In the genomic region with DNA sequence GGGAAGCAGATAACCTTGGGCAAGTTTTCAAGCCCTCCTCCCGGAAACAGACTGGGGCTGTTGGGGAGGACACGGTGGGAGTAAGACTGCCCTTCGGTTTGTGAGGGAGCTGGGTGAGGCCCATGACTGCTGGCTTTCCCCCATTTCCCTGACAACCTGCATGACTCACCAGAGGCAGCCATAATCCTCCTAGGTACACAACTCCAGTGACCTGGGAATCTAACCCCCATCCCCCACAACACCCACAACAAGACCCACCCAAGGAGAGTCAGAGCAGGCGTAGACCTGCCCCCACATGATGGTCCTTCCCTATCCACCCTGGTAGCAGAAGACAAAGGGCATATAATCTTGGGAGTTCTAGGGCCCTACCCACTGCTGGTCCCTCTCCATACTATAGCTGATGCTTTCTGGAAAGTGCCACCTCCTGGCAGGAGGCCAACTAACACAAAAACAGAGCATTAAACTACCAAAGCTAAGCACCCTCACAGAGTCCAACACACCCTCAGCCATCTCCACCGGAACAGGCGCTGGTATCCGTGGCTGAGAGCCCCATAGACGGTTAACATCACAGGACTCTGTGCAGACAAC, we compare ENCODE assay signal across 9 cellular contexts. TPM values are rescaled to one million over a fixed set of nuclear protein-coding genes. Genes with fewer than 3 reads are reported as not detected.
DNase-seq lines count a peak whose midpoint lies in the region; ATAC-seq and TF ChIP-seq lines count a peak whose summit lies in the region.
"Had no signal": no experiment of that assay in that cellular context is flagged by ENCODE, and none has a peak within 500 bp of the region (broad histone marks: within the 10 kb centered on the region; RNA-seq: fewer than 3 reads in every experiment).

No MANE protein-coding gene starts in this region.

- no peak for TF ChIP-seq CTCF in vagina (IDR thresholded peaks at IDR 0.05)

- peaks cover 53% of the 10 kb centered on the region for H3K4me1 ChIP-seq in vagina

- no peak overlapping the region for H3K4me3 ChIP-seq in vagina
- H3K4me3 ChIP-seq: BLaER1 treated with 17β-estradiol and CSF1 and Interleukin-3, amounts not matched to agents 10 nM and 100 nM had no signal

- peak overlapping the region; percentile 16 for H3K27ac ChIP-seq in vagina
- H3K27ac ChIP-seq: BLaER1 treated with 17β-estradiol and CSF1 and Interleukin-3, amounts not matched to agents 10 nM and 100 nM had no signal

- H3K27me3 Mint-ChIP-seq in activated T-helper 17 cell treated with anti-CD3 and anti-CD28 coated beads, Interleukin-2, amount 50 U/mL, for 72 hours = no peaks in the 10 kb centered on the region
- no peaks in the 10 kb centered on the region for H3K27me3 Mint-ChIP-seq in activated T-helper 1 cell treated with anti-CD3 and anti-CD28 coated beads, Interleukin-12 subunit alpha, Interleukin-12 subunit beta, Interleukin-2, Interleukin-4 antibody, amounts not matched to agents 30 ng/mL and 10 ng/mL and 1 ng/mL, durations not matched to agents 14 hours and 24 hours and 36 hours (ENCODE audit: insufficient read depth)

- peak overlapping the region; percentile 85 for H3K27ac Mint-ChIP-seq in activated T-helper 17 cell treated with anti-CD3 and anti-CD28 coated beads, Interleukin-2, amount 50 U/mL, for 72 hours
- no peak overlapping the region for H3K27ac Mint-ChIP-seq in activated T-helper 1 cell treated with anti-CD3 and anti-CD28 coated beads, Interleukin-12 subunit alpha, Interleukin-12 subunit beta, Interleukin-2, Interleukin-4 antibody, amounts not matched to agents 30 ng/mL and 10 ng/mL and 1 ng/mL, durations not matched to agents 14 hours and 24 hours and 36 hours

- H3K4me3 Mint-ChIP-seq in activated T-helper 17 cell treated with anti-CD3 and anti-CD28 coated beads, Interleukin-2, amount 50 U/mL, for 72 hours = peak overlapping the region; percentile 9
- H3K4me3 Mint-ChIP-seq in activated T-helper 1 cell treated with anti-CD3 and anti-CD28 coated beads, Interleukin-12 subunit alpha, Interleukin-12 subunit beta, Interleukin-2, Interleukin-4 antibody, amounts not matched to agents 30 ng/mL and 10 ng/mL and 1 ng/mL, durations not matched to agents 14 hours and 24 hours and 36 hours = no peak overlapping the region

- H3K4me1 Mint-ChIP-seq in activated T-helper 17 cell treated with anti-CD3 and anti-CD28 coated beads, Interleukin-2, amount 50 U/mL, for 72 hours = peaks cover 44% of the 10 kb centered on the region
- H3K4me1 Mint-ChIP-seq in activated T-helper 1 cell treated with anti-CD3 and anti-CD28 coated beads, Interleukin-12 subunit alpha, Interleukin-12 subunit beta, Interleukin-2, Interleukin-4 antibody, amounts not matched to agents 30 ng/mL and 10 ng/mL and 1 ng/mL, durations not matched to agents 14 hours and 24 hours and 36 hours (ENCODE audit: low read depth) = peaks cover 63% of the 10 kb centered on the region

- H3K36me3 Mint-ChIP-seq in activated T-helper 17 cell treated with anti-CD3 and anti-CD28 coated beads, Interleukin-2, amount 50 U/mL, for 72 hours (ENCODE audit: low read depth) = peaks cover 96% of the 10 kb centered on the region
- H3K36me3 Mint-ChIP-seq in activated T-helper 1 cell treated with anti-CD3 and anti-CD28 coated beads, Interleukin-12 subunit alpha, Interleukin-12 subunit beta, Interleukin-2, Interleukin-4 antibody, amounts not matched to agents 30 ng/mL and 10 ng/mL and 1 ng/mL, durations not matched to agents 14 hours and 24 hours and 36 hours (ENCODE audit: low read depth) = peaks cover 60% of the 10 kb centered on the region

- intact Hi-C loops in Right ventricle myocardium superior (cut with DNase I) (no loop called here), cardiac septum (cut with DNase I) (loop anchor here (5.0 kb wide), 1 partner anchor 46 kb away; a partner anchor contains a TSS), vagina (cut with DNase I) (no loop called here)
- intact Hi-C loops in activated T-helper 1 cell treated with anti-CD3 and anti-CD28 coated beads, Interleukin-12 subunit alpha, Interleukin-12 subunit beta, Interleukin-2, Interleukin-4 antibody, amounts not matched to agents 30 ng/mL and 10 ng/mL and 1 ng/mL, durations not matched to agents 14 hours and 24 hours and 36 hours (cut with micrococcal nuclease) = no loop called here

- ATAC-seq in Right ventricle myocardium superior (ENCODE audit: poor library complexity) = peak; percentile 38
- ATAC-seq in activated T-helper 17 cell treated with anti-CD3 and anti-CD28 coated beads, Interleukin-2, amount 50 U/mL, for 72 hours (replicated peaks) = no peak

- DNase-seq in Right ventricle myocardium superior = no peak
- no peak for DNase-seq in cardiac septum (ENCODE audit: low spot score)
- peak; percentile 55 for DNase-seq in islet precursor cell
- DNase-seq in vagina (ENCODE audit: extremely low spot score in 2 of 2) = no peak
- no peak for DNase-seq in activated T-helper 1 cell treated with anti-CD3 and anti-CD28 coated beads, Interleukin-12 subunit alpha, Interleukin-12 subunit beta, Interleukin-2, Interleukin-4 antibody, amounts not matched to agents 30 ng/mL and 10 ng/mL and 1 ng/mL, durations not matched to agents 14 hours and 24 hours and 36 hours (ENCODE audit: low spot score)
- no peak for DNase-seq in UCSD-AML1 (lab: John Stamatoyannopoulos, UW; ENCODE audit: unreplicated experiment)
- no peak for DNase-seq in SKM-1 (lab: John Stamatoyannopoulos, UW; ENCODE audit: unreplicated experiment)

- peaks cover 0 to 13% of the 10 kb centered on the region in 2 donors for H3K36me3 ChIP-seq in vagina

- no peaks in the 10 kb centered on the region for H3K9me3 ChIP-seq in vagina

- H3K9me3 Mint-ChIP-seq in activated T-helper 17 cell treated with anti-CD3 and anti-CD28 coated beads, Interleukin-2, amount 50 U/mL, for 72 hours = peaks cover 6% of the 10 kb centered on the region
- peaks cover 43% of the 10 kb centered on the region for H3K9me3 Mint-ChIP-seq in activated T-helper 1 cell treated with anti-CD3 and anti-CD28 coated beads, Interleukin-12 subunit alpha, Interleukin-12 subunit beta, Interleukin-2, Interleukin-4 antibody, amounts not matched to agents 30 ng/mL and 10 ng/mL and 1 ng/mL, durations not matched to agents 14 hours and 24 hours and 36 hours

- TF ChIP-seq POLR2A in vagina (IDR thresholded peaks at IDR 0.05) = no peak

- H3K27me3 ChIP-seq in vagina = no peaks in the 10 kb centered on the region
- H3K27me3 ChIP-seq: BLaER1 treated with 17β-estradiol and CSF1 and Interleukin-3, amounts not matched to agents 10 nM and 100 nM had no signal

RNA-seq across cellular contexts. Expression of a gene that starts 14.8 kb away (rescaled TPM):
- 181 TPM for total RNA-seq in Right ventricle myocardium superior
- total RNA-seq in cardiac septum = 245 TPM
- 100 to 1,000 TPM; 222 to 241 TPM for total RNA-seq in activated T-helper 17 cell treated with anti-CD3 and anti-CD28 coated beads, Interleukin-2, amount 50 U/mL, for 72 hours
- total RNA-seq in vagina = 109 TPM
- 252 and 271 TPM in 2 replicates for total RNA-seq in activated T-helper 1 cell treated with anti-CD3 and anti-CD28 coated beads, Interleukin-12 subunit alpha, Interleukin-12 subunit beta, Interleukin-2, Interleukin-4 antibody, amounts not matched to agents 30 ng/mL and 10 ng/mL and 1 ng/mL, durations not matched to agents 14 hours and 24 hours and 36 hours

RNA-seq across cellular contexts. Expression of a gene that starts 14.9 kb away (rescaled TPM):
- total RNA-seq in Right ventricle myocardium superior (11.6 TPM), cardiac septum (9.3 TPM), vagina (18.9 TPM)
- 10 to 100 TPM; 34.5 to 35.4 TPM for total RNA-seq in activated T-helper 17 cell treated with anti-CD3 and anti-CD28 coated beads, Interleukin-2, amount 50 U/mL, for 72 hours
- total RNA-seq in activated T-helper 1 cell treated with anti-CD3 and anti-CD28 coated beads, Interleukin-12 subunit alpha, Interleukin-12 subunit beta, Interleukin-2, Interleukin-4 antibody, amounts not matched to agents 30 ng/mL and 10 ng/mL and 1 ng/mL, durations not matched to agents 14 hours and 24 hours and 36 hours = 22.0 and 22.7 TPM in 2 replicates

RNA-seq across cellular contexts. Expression of a gene that starts 40.0 kb away (rescaled TPM):
- total RNA-seq in Right ventricle myocardium superior = 0.56 TPM
- 0.30 TPM for total RNA-seq in cardiac septum
- 10 to 100 TPM in 1 of 2 donors, 1 to 10 TPM in 1; 6.3 to 11.0 TPM for total RNA-seq in activated T-helper 17 cell treated with anti-CD3 and anti-CD28 coated beads, Interleukin-2, amount 50 U/mL, for 72 hours
- 1.7 TPM for total RNA-seq in vagina
- 1.5 TPM in 2 replicates for total RNA-seq in activated T-helper 1 cell treated with anti-CD3 and anti-CD28 coated beads, Interleukin-12 subunit alpha, Interleukin-12 subunit beta, Interleukin-2, Interleukin-4 antibody, amounts not matched to agents 30 ng/mL and 10 ng/mL and 1 ng/mL, durations not matched to agents 14 hours and 24 hours and 36 hours

RNA-seq across cellular contexts. Expression of a gene that starts 44.4 kb away (rescaled TPM):
- total RNA-seq in Right ventricle myocardium superior (132 TPM), cardiac septum (147 TPM), vagina (209 TPM)
- total RNA-seq in activated T-helper 17 cell treated with anti-CD3 and anti-CD28 coated beads, Interleukin-2, amount 50 U/mL, for 72 hours = 1 to 10 TPM; 2.1 to 3.0 TPM
- 37.0 and 42.2 TPM in 2 replicates for total RNA-seq in activated T-helper 1 cell treated with anti-CD3 and anti-CD28 coated beads, Interleukin-12 subunit alpha, Interleukin-12 subunit beta, Interleukin-2, Interleukin-4 antibody, amounts not matched to agents 30 ng/mL and 10 ng/mL and 1 ng/mL, durations not matched to agents 14 hours and 24 hours and 36 hours
